ENCODE assay signal across 17 cellular contexts in the genomic region with DNA sequence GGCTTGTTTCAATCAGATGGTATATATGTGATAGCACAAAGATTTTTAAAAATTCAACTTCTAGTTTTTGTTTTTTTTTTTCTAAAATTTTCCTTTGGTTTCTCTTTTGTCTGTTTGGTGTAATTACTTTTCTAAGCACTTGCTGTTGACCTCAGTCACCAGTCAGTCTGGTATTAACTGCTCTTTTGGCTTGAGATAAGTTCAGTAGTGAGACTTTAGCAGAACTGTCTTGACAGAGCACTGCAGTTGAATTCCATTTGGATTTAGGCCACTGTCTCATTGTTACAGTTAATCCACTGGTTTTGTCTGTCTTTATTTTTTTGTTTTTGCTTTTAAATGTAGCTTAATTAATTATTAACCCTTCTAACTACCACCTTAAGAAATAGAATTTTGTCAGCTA.
"Had no signal": no experiment of that assay in that cellular context is flagged by ENCODE, and none has a peak within 500 bp of the region (broad histone marks: within the 10 kb centered on the region; RNA-seq: fewer than 3 reads in every experiment).

No MANE protein-coding gene starts in this region.

- H3K27me3 ChIP-seq: ascending aorta, dorsolateral prefrontal cortex had no signal

- H3K9ac ChIP-seq: parathyroid adenoma had no signal

- H3K4me3 ChIP-seq: ascending aorta, dorsolateral prefrontal cortex, smooth muscle cell had no signal

- H3K9me3 Mint-ChIP-seq: activated naive CD8-positive, alpha-beta T cell treated with anti-CD3 and anti-CD28 coated beads, Interleukin-2, amount 10 ng/mL, durations not matched to agents 7 days and 5 days; naive B cell; type B pancreatic cell had no signal

- H3K27ac Mint-ChIP-seq: activated naive CD8-positive, alpha-beta T cell treated with anti-CD3 and anti-CD28 coated beads, Interleukin-2, amount 10 ng/mL, durations not matched to agents 7 days and 5 days; type B pancreatic cell had no signal

- H3K9me3 ChIP-seq: ascending aorta had no signal

- FAIRE-seq: bronchial epithelial cell had no signal

- H3K36me3 ChIP-seq: ascending aorta had no signal

- H3K4me2 ChIP-seq: smooth muscle cell had no signal

- H3K27me3 Mint-ChIP-seq: activated naive CD8-positive, alpha-beta T cell treated with anti-CD3 and anti-CD28 coated beads, Interleukin-2, amount 10 ng/mL, durations not matched to agents 7 days and 5 days; naive B cell; type B pancreatic cell had no signal

- H3K4me3 Mint-ChIP-seq: activated naive CD8-positive, alpha-beta T cell treated with anti-CD3 and anti-CD28 coated beads, Interleukin-2, amount 10 ng/mL, durations not matched to agents 7 days and 5 days; naive B cell; type B pancreatic cell had no signal

- H3K27ac ChIP-seq: ascending aorta, parathyroid adenoma had no signal

- DNase-seq: activated CD4-positive, alpha-beta T cell treated with anti-CD3 and anti-CD28 coated beads, Interleukin-2, amount 50 U/mL, for 1 hour; activated CD8-positive, alpha-beta memory T cell treated with anti-CD3 and anti-CD28 coated beads for 24 hours; activated gamma-delta T cell treated with Interleukin-2 at 50 U/mL for 16 hours; activated naive CD8-positive, alpha-beta T cell treated with anti-CD3 and anti-CD28 coated beads, Interleukin-2, amount 10 ng/mL, durations not matched to agents 7 days and 5 days; dorsolateral prefrontal cortex; erythroblast; hypothalamus; naive B cell; retina; stimulated activated CD4-positive, alpha-beta T cell treated with anti-CD3 and anti-CD28 coated beads, Interleukin-4, amount 100 ng/mL, for 4 hours; stimulated activated CD8-positive, alpha-beta memory T cell treated with anti-CD3 and anti-CD28 coated beads, Interleukin-4, amount 100 ng/mL, for 48 hours; stimulated activated naive CD4-positive, alpha-beta T cell treated with Interleukin-2 at 50 U/mL for 16 hours had no signal
